7 cellular contexts compared by ENCODE assay signal in genomic region chr1:236930503-236930902, GRCh38.
"Had no signal": no experiment of that assay in that cellular context is flagged by ENCODE, and none has a peak within 500 bp of the region (broad histone marks: within the 10 kb centered on the region; RNA-seq: fewer than 3 reads in every experiment).

No MANE protein-coding gene starts in this region.

- DNase-seq: GDM1, GF-D8 had no signal

- ATAC-seq: GM12878 had no signal

- H3K4me3 ChIP-seq: GM12878 had no signal

- FAIRE-seq: G401.6, GM12878, GM12892, GM18507, GM19239 had no signal
